In the genomic region with DNA sequence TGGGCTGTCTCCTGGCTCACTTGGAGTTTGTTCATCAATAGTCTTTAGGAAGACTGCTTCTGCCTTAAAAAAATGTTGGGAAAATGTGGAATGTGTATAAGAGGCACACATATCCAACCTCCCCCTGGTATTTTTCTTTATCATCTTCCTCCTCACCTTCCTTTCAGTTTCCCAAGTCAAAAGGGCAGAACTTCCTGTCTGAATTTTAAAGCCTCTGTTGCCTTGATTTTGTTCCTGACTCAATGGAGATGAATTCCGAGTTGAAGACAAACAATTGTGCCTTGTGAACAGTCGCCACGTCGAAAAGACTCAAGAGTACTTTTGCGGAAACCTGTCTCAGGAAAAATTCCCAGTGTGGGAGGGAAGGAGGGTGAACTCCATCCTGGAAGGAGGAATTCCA, we compare ENCODE assay signal across 18 cellular contexts. TPM values are rescaled to one million over a fixed set of nuclear protein-coding genes. Genes with fewer than 3 reads are reported as not detected.
A peak's percentile ranks its signal among the peaks of the same experiment; 100 is the strongest.
DNase-seq lines count a peak whose midpoint lies in the region; ATAC-seq and TF ChIP-seq lines count a peak whose summit lies in the region.
"Had no signal": no experiment of that assay in that cellular context is flagged by ENCODE, and none has a peak within 500 bp of the region (broad histone marks: within the 10 kb centered on the region; RNA-seq: fewer than 3 reads in every experiment).

No MANE protein-coding gene starts in this region.

- peak overlapping the region in 1 of 4 donors; percentile 42 for H3K4me3 Mint-ChIP-seq in CD4-positive, CD25-positive, alpha-beta regulatory T cell
- H3K4me3 Mint-ChIP-seq in GM23338 (no peak overlapping the region), mesothelial cell of epicardium (no peak overlapping the region)
- peak overlapping the region; percentile 69 for H3K4me3 Mint-ChIP-seq in activated T-helper 17 cell treated with anti-CD3 and anti-CD28 coated beads, Interleukin-2, amount 50 U/mL, for 72 hours

- H3K79me2 ChIP-seq in GM23338 (replicated peaks; ENCODE audit: insufficient read depth), result no peaks in the 10 kb centered on the region

- no peak for TF ChIP-seq CTCF in GM23338 (conservative IDR thresholded peaks at IDR 0.05; ENCODE audit: low read depth in 2 of 2)
- TF ChIP-seq CTCF in mesothelial cell of epicardium (IDR thresholded peaks at IDR 0.05; ENCODE audit: unreplicated experiment), result no peak

- H3F3A ChIP-seq in GM23338 (replicated peaks; ENCODE audit: low read depth), result no peaks in the 10 kb centered on the region

- no peak for ATAC-seq in CD4-positive, CD25-positive, alpha-beta regulatory T cell (ENCODE audit: low read depth in 2 of 2)
- no peak for ATAC-seq in GM23338
- ATAC-seq in activated T-helper 17 cell treated with anti-CD3 and anti-CD28 coated beads, Interleukin-2, amount 50 U/mL, for 72 hours (replicated peaks), result no peak
- ATAC-seq: body of pancreas, pancreas had no signal

- no peaks in the 10 kb centered on the region for H4K20me1 ChIP-seq in GM23338 (replicated peaks; ENCODE audit: insufficient read depth)

- peaks cover 0 to 1% (median 0%) of the 10 kb centered on the region in 7 donors for H3K9me3 Mint-ChIP-seq in CD4-positive, CD25-positive, alpha-beta regulatory T cell
- H3K9me3 Mint-ChIP-seq in GM23338 (no peaks in the 10 kb centered on the region), mesothelial cell of epicardium (peaks cover 19% of the 10 kb centered on the region)
- H3K9me3 Mint-ChIP-seq in activated T-helper 17 cell treated with anti-CD3 and anti-CD28 coated beads, Interleukin-2, amount 50 U/mL, for 72 hours, result no peaks in the 10 kb centered on the region

- H3K27me3 Mint-ChIP-seq in CD4-positive, CD25-positive, alpha-beta regulatory T cell, result peaks cover 4% of the 10 kb centered on the region
- no peaks in the 10 kb centered on the region for H3K27me3 Mint-ChIP-seq in GM23338 (ENCODE audit: insufficient read depth, low read depth, poor library complexity)
- no peaks in the 10 kb centered on the region for H3K27me3 Mint-ChIP-seq in activated T-helper 17 cell treated with anti-CD3 and anti-CD28 coated beads, Interleukin-2, amount 50 U/mL, for 72 hours
- no peaks in the 10 kb centered on the region for H3K27me3 Mint-ChIP-seq in mesothelial cell of epicardium (ENCODE audit: low read depth)

- no peaks in the 10 kb centered on the region; the same call in 1 of the 2 replicates for H3K9me2 ChIP-seq in GM23338 (ENCODE audit: insufficient read depth)

- no peak overlapping the region for H3K4me2 ChIP-seq in GM23338

- H3K27me3 ChIP-seq in CD4-positive, CD25-positive, alpha-beta regulatory T cell (ENCODE audit: control insufficient read depth, insufficient read depth, low read length), result no peaks in the 10 kb centered on the region
- no peaks in the 10 kb centered on the region for H3K27me3 ChIP-seq in GM23338 (ENCODE audit: insufficient read depth)
- H3K27me3 ChIP-seq: body of pancreas, esophagus squamous epithelium, pancreas had no signal

- H2AFZ ChIP-seq in GM23338, result peak overlapping the region; percentile 67

- H3K36me3 Mint-ChIP-seq in CD4-positive, CD25-positive, alpha-beta regulatory T cell, result no peaks in the 10 kb centered on the region
- no peaks in the 10 kb centered on the region for H3K36me3 Mint-ChIP-seq in GM23338 (ENCODE audit: low read depth)
- no peaks in the 10 kb centered on the region for H3K36me3 Mint-ChIP-seq in activated T-helper 17 cell treated with anti-CD3 and anti-CD28 coated beads, Interleukin-2, amount 50 U/mL, for 72 hours (ENCODE audit: low read depth)
- peaks cover 3% of the 10 kb centered on the region for H3K36me3 Mint-ChIP-seq in mesothelial cell of epicardium

- peak overlapping the region in 1 of 3 donors; percentile 68 for H3K27ac Mint-ChIP-seq in CD4-positive, CD25-positive, alpha-beta regulatory T cell
- no peak overlapping the region for H3K27ac Mint-ChIP-seq in GM23338
- H3K27ac Mint-ChIP-seq in activated T-helper 17 cell treated with anti-CD3 and anti-CD28 coated beads, Interleukin-2, amount 50 U/mL, for 72 hours, result peak overlapping the region; percentile 69
- H3K27ac Mint-ChIP-seq in mesothelial cell of epicardium, result peak overlapping the region; percentile 34

- H3K36me3 ChIP-seq in CD4-positive, CD25-positive, alpha-beta regulatory T cell (ENCODE audit: control insufficient read depth, insufficient read depth, low read length), result no peaks in the 10 kb centered on the region
- no peaks in the 10 kb centered on the region; the same call in 1 of the 2 replicates for H3K36me3 ChIP-seq in GM23338 (ENCODE audit: insufficient read depth)
- H3K36me3 ChIP-seq: esophagus squamous epithelium, pancreas, tibial artery, WERI-Rb-1 had no signal

- H3K4me1 ChIP-seq in CD4-positive, CD25-positive, alpha-beta regulatory T cell (ENCODE audit: control insufficient read depth, insufficient read depth, low read length, poor library complexity, severe bottlenecking), result no peaks in the 10 kb centered on the region
- H3K4me1 ChIP-seq in GM23338 (ENCODE audit: insufficient read depth), result peaks cover 3% of the 10 kb centered on the region
- H3K4me1 ChIP-seq: body of pancreas, pancreas, tibial artery had no signal

- DNase-seq in CD4-positive, CD25-positive, alpha-beta regulatory T cell, result no peak
- DNase-seq in GM23338 (ENCODE audit: low spot score), result no peak
- DNase-seq in mesothelial cell of epicardium (ENCODE audit: low spot score in 2 of 2, unreplicated experiment in 2 of 2), result no peak
- DNase-seq in Ammon's horn (ENCODE audit: low spot score), result no peak
- no peak for DNase-seq in NCI-H1092 treated with DMSO at 0.1 percent for 48 hours (lab: John Stamatoyannopoulos, UW)
- no peak for DNase-seq in NK-92 (lab: John Stamatoyannopoulos, UW; ENCODE audit: unreplicated experiment)
- DNase-seq: activated CD8-positive, alpha-beta memory T cell treated with anti-CD3 and anti-CD28 coated beads, Interleukin-2, amount 10 ng/mL, durations not matched to agents 7 days and 5 days; activated gamma-delta T cell treated with Interleukin-2 at 50 U/mL for 16 hours; body of pancreas; C1 segment of cervical spinal cord; esophagus squamous epithelium; mucosa of descending colon; NCI-H1417; NCI-H82; pancreas; tibial artery; WERI-Rb-1 had no signal

- peaks cover 7 to 25% (median 14%) of the 10 kb centered on the region in 4 donors for H3K4me1 Mint-ChIP-seq in CD4-positive, CD25-positive, alpha-beta regulatory T cell
- H3K4me1 Mint-ChIP-seq in GM23338 (peaks cover 8% of the 10 kb centered on the region; the same call in 2 of the 3 replicates), mesothelial cell of epicardium (peaks cover 3% of the 10 kb centered on the region)
- peaks cover 25% of the 10 kb centered on the region for H3K4me1 Mint-ChIP-seq in activated T-helper 17 cell treated with anti-CD3 and anti-CD28 coated beads, Interleukin-2, amount 50 U/mL, for 72 hours

- peak overlapping the region; percentile 11 for H3K4me3 ChIP-seq in CD4-positive, CD25-positive, alpha-beta regulatory T cell (ENCODE audit: low read depth, low read length)
- no peak overlapping the region for H3K4me3 ChIP-seq in GM23338
- H3K4me3 ChIP-seq: body of pancreas, esophagus squamous epithelium, mucosa of descending colon, pancreas, tibial artery had no signal

- H3K9me3 ChIP-seq in CD4-positive, CD25-positive, alpha-beta regulatory T cell (ENCODE audit: control insufficient read depth in 2 of 2, low read length in 2 of 2), result no peaks in the 10 kb centered on the region
- H3K9me3 ChIP-seq: body of pancreas, esophagus squamous epithelium, mucosa of descending colon, pancreas, tibial artery had no signal

- no peak overlapping the region for H3K27ac ChIP-seq in CD4-positive, CD25-positive, alpha-beta regulatory T cell (ENCODE audit: insufficient read depth, low read length, poor library complexity, severe bottlenecking)
- H3K27ac ChIP-seq in GM23338 (ENCODE audit: low read depth), result no peak overlapping the region
- H3K27ac ChIP-seq: body of pancreas, pancreas, tibial artery, WERI-Rb-1 had no signal

TF ChIP-seq in GM23338, 12 proteins besides CTCF, POLR2A, EP300 and RAD21:
- no peak for TF ChIP-seq NANOG (IDR thresholded peaks at IDR 0.05; ENCODE audit: borderline replicate concordance)
- TF ChIP-seq, protein P1, sequence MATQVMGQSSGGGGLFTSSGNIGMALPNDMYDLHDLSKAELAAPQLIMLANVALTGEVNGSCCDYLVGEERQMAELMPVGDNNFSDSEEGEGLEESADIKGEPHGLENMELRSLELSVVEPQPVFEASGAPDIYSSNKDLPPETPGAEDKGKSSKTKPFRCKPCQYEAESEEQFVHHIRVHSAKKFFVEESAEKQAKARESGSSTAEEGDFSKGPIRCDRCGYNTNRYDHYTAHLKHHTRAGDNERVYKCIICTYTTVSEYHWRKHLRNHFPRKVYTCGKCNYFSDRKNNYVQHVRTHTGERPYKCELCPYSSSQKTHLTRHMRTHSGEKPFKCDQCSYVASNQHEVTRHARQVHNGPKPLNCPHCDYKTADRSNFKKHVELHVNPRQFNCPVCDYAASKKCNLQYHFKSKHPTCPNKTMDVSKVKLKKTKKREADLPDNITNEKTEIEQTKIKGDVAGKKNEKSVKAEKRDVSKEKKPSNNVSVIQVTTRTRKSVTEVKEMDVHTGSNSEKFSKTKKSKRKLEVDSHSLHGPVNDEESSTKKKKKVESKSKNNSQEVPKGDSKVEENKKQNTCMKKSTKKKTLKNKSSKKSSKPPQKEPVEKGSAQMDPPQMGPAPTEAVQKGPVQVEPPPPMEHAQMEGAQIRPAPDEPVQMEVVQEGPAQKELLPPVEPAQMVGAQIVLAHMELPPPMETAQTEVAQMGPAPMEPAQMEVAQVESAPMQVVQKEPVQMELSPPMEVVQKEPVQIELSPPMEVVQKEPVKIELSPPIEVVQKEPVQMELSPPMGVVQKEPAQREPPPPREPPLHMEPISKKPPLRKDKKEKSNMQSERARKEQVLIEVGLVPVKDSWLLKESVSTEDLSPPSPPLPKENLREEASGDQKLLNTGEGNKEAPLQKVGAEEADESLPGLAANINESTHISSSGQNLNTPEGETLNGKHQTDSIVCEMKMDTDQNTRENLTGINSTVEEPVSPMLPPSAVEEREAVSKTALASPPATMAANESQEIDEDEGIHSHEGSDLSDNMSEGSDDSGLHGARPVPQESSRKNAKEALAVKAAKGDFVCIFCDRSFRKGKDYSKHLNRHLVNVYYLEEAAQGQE (IDR thresholded peaks at IDR 0.05; ENCODE audit: unreplicated experiment), result no peak
- no peak for TF ChIP-seq CREB1 (CRISPR knock-in tag; IDR thresholded peaks at IDR 0.05; ENCODE audit: low read depth)

RNA-seq across cellular contexts. Expression of a gene that starts 50.3 kb away (rescaled TPM):
- total RNA-seq in CD4-positive, CD25-positive, alpha-beta regulatory T cell, result 84.7 TPM
- polyA plus RNA-seq in CD4-positive, CD25-positive, alpha-beta regulatory T cell, result 10 to 100 TPM; 33.4 to 47.9 (median 38.3) TPM
- total RNA-seq in GM23338 (2014; rRNA removed; shearing (Covaris generic)), result 8.3 and 12.1 TPM in 2 replicates
- polyA plus RNA-seq in GM23338 (2016; fragmentation: Nextera tagmentation; extraction: Ambion mirVana), result 5.5 and 6.5 TPM in 2 replicates
- total RNA-seq in activated T-helper 17 cell treated with anti-CD3 and anti-CD28 coated beads, Interleukin-2, amount 50 U/mL, for 72 hours, result 10 to 100 TPM; 31.3 to 39.2 TPM
- total RNA-seq in mesothelial cell of epicardium, result 27.2 to 28.2 TPM (median 28.0 TPM) in 3 replicates
